Comparison of ENCODE assay signal across 6 cellular contexts in genomic region chr1:167928919-167929318, GRCh38. TPM values are rescaled to one million over a fixed set of nuclear protein-coding genes. Genes with fewer than 3 reads are reported as not detected.
"Had no signal": no experiment of that assay in that cellular context is flagged by ENCODE, and none has a peak within 500 bp of the region (broad histone marks: within the 10 kb centered on the region; RNA-seq: fewer than 3 reads in every experiment).

No MANE protein-coding gene starts in this region.

RNA-seq across cellular contexts. Expression of gene ADCY10, which starts 15.0 kb away (rescaled TPM):
- total RNA-seq: esophagus mucosa, myocyte, tibial nerve, vagina had no signal
- polyA plus RNA-seq: immature natural killer cell; naive thymus-derived CD8-positive, alpha-beta T cell had no signal
